8 cellular contexts compared by ENCODE assay signal in the genomic region with DNA sequence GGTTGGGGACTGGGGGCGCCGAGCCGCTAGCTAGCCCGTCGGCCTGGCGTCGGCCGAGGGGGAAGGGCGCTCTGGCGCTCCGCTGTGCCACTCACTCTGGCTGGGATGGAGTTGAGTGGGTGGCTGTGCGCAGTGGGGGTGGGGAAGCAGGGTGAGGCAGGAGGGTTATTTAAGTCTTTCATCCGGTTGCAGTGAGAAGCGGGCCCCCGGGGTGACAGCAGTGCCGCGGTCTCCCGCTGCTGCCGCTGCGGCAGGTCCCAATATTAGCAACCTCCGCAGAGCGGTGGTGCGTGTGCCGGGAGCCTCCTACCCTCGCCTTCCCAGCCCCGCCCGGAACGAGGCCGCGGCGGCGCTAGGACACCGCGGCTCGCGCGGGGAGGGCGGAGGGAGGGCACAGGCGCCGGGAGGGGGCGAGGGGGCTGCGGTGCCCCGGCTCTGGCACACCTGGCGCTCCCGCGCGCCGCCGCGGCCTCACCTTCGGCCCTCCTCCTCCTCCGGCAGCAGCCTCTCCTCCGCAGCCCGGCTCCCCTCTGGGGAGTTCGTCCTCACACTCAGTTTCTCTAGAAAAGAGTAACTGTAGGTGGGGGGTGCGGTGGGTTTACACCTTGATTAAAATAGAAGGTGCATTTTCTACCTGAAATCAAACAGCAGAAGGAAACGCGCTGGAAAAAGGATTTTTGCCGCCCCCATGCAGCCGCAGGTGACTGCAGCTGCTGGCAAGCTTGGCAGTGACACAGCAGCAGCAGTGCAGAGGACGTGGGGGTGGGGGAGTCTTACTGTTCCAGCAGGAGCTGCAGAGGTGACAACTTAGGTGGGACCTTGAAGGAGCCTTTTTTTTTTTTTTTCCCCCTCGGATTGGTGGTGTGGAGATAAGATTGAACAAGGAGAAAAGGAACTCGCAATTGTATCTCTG. TPM values are rescaled to one million over a fixed set of nuclear protein-coding genes. Genes with fewer than 3 reads are reported as not detected.
DNase-seq lines count a peak whose midpoint lies in the region; ATAC-seq and TF ChIP-seq lines count a peak whose summit lies in the region.

No MANE protein-coding gene starts in this region.

- H3K4me3 Mint-ChIP-seq in T-helper 2 cell treated with Interferon-gamma antibody and Interleukin-4, amounts not matched to agents 5 μg/mL and 100 μg/mL, for 36 hours = peak overlapping the region; percentile 56

- no peak overlapping the region for H3K27ac Mint-ChIP-seq in T-helper 2 cell treated with Interferon-gamma antibody and Interleukin-4, amounts not matched to agents 5 μg/mL and 100 μg/mL, for 36 hours

- no peak for TF ChIP-seq CTCF in coronary artery (IDR thresholded peaks at IDR 0.05)
- no peak for TF ChIP-seq CTCF in testis (IDR thresholded peaks at IDR 0.05)

- DNase-seq in NCI-H2171 treated with DMSO at 0.1 percent for 48 hours (lab: John Stamatoyannopoulos, UW) (peak; percentile 2), NCI-H2171 (lab: John Stamatoyannopoulos, UW) (no peak), coronary artery (ENCODE audit: low spot score) (no peak), midbrain (lab: John Stamatoyannopoulos, UW) (peak; percentile 14), testis (peak; percentile 27), NCI-H1694 treated with DMSO at 0.1 percent for 48 hours (lab: John Stamatoyannopoulos, UW) (no peak)
- no peak for DNase-seq in T-helper 2 cell treated with Interferon-gamma antibody and Interleukin-4, amounts not matched to agents 5 μg/mL and 100 μg/mL, for 36 hours (ENCODE audit: low spot score)

- 2 to 5% methylated on average over 32 to 44 of the region's 63 CpGs for WGBS in testis, 2 donors

- TF ChIP-seq POLR2A in testis (IDR thresholded peaks at IDR 0.05) = no peak

- no peaks in the 10 kb centered on the region for H3K27me3 ChIP-seq in testis

- no peak for ATAC-seq in esophagus mucosa

- peaks cover 72% of the 10 kb centered on the region for H3K27me3 Mint-ChIP-seq in T-helper 2 cell treated with Interferon-gamma antibody and Interleukin-4, amounts not matched to agents 5 μg/mL and 100 μg/mL, for 36 hours (ENCODE audit: low read depth)

- H3K4me1 ChIP-seq in testis = peaks cover 7% of the 10 kb centered on the region

- H3K27ac ChIP-seq in coronary artery (no peak overlapping the region), testis (no peak overlapping the region)

- no peaks in the 10 kb centered on the region for H3K9me3 Mint-ChIP-seq in T-helper 2 cell treated with Interferon-gamma antibody and Interleukin-4, amounts not matched to agents 5 μg/mL and 100 μg/mL, for 36 hours

- peaks cover 28% of the 10 kb centered on the region for H3K4me1 Mint-ChIP-seq in T-helper 2 cell treated with Interferon-gamma antibody and Interleukin-4, amounts not matched to agents 5 μg/mL and 100 μg/mL, for 36 hours (ENCODE audit: low read depth)

- no peaks in the 10 kb centered on the region for H3K36me3 ChIP-seq in testis (ENCODE audit: low read depth, missing control alignments)

- H3K9me3 ChIP-seq in testis = no peaks in the 10 kb centered on the region

- intact Hi-C loops in testis (cut with DNase I; ENCODE audit: low total_unique reads) = no loop called here

- no peaks in the 10 kb centered on the region for H3K36me3 Mint-ChIP-seq in T-helper 2 cell treated with Interferon-gamma antibody and Interleukin-4, amounts not matched to agents 5 μg/mL and 100 μg/mL, for 36 hours (ENCODE audit: low read depth)

- peak overlapping the region; percentile 79 for H3K4me3 ChIP-seq in coronary artery
- peak overlapping the region; percentile 21 to 64 for H3K4me3 ChIP-seq in testis

RNA-seq across cellular contexts. Expression of a gene that starts 4.5 kb away (rescaled TPM):
- total RNA-seq in testis (1 to 10 TPM in 1 of 2 donors, under 1 TPM in 1; 0.79 to 1.5 TPM), esophagus mucosa (0.04 TPM)
- polyA plus RNA-seq in testis (ENCODE audit: insufficient read depth, low read depth, low replicate concordance) = 4.3 TPM

Comparison
In these comparisons a context has a peak if more than half of its experiments do, and no peak if none do; other contexts are left out.
1. DNase-seq: peak in NCI-H2171 treated with DMSO at 0.1 percent for 48 hours (single experiment), midbrain (single experiment) and testis (single experiment); none in NCI-H2171 (single experiment), T-helper 2 cell treated with Interferon-gamma antibody and Interleukin-4, amounts not matched to agents 5 μg/mL and 100 μg/mL, for 36 hours (single experiment), coronary artery (single experiment) and NCI-H1694 treated with DMSO at 0.1 percent for 48 hours (single experiment).